ENCODE assay signal across 15 cellular contexts in the genomic region with DNA sequence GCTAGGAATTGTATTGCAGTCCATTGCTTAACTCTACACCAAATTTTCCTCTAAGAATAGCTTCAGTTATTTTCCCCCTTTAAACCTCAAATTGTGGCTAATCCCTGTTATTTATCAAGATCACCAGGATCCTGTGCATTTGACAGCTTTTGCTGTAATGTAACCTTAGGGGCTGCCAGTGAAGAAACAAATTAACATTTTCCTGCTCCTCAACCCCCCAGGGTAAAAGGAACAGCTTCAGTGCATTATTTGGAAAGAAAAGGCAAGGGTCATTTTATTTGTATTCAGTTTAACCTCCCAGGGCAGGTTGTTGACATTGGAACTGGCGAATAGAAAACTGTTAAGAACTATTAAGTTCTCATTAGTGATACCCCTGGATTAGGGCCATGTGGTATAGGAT. TPM values are rescaled to one million over a fixed set of nuclear protein-coding genes. Genes with fewer than 3 reads are reported as not detected.
DNase-seq lines count a peak whose midpoint lies in the region; ATAC-seq lines count a peak whose summit lies in the region.
"Had no signal": no experiment of that assay in that cellular context is flagged by ENCODE, and none has a peak within 500 bp of the region (broad histone marks: within the 10 kb centered on the region; RNA-seq: fewer than 3 reads in every experiment).

No MANE protein-coding gene starts in this region.

- DNase-seq in NCI-H82 (lab: John Stamatoyannopoulos, UW), result peak; percentile 23
- DNase-seq in NCI-H82 treated with DMSO at 0.1 percent for 48 hours (lab: John Stamatoyannopoulos, UW; ENCODE audit: unreplicated experiment), result no peak
- peak; percentile 84 for DNase-seq in NCI-H1105 treated with DMSO at 0.1 percent for 48 hours (lab: John Stamatoyannopoulos, UW)
- peak; percentile 77 for DNase-seq in NCI-H69 (lab: John Stamatoyannopoulos, UW)
- peak; percentile 15 for DNase-seq in retina
- no peak for DNase-seq in activated naive CD8-positive, alpha-beta T cell treated with anti-CD3 and anti-CD28 coated beads for 36 hours
- no peak for DNase-seq in effector memory CD8-positive, alpha-beta T cell
- DNase-seq: 8988T; AML-193; CD8-positive, alpha-beta memory T cell; DMS53; GOT3; H9 had no signal

- H3K36me3 Mint-ChIP-seq in activated naive CD8-positive, alpha-beta T cell treated with anti-CD3 and anti-CD28 coated beads for 36 hours, result no peaks in the 10 kb centered on the region
- no peaks in the 10 kb centered on the region for H3K36me3 Mint-ChIP-seq in effector memory CD8-positive, alpha-beta T cell (ENCODE audit: insufficient read depth)
- H3K36me3 Mint-ChIP-seq: CD8-positive, alpha-beta memory T cell had no signal

- no peak overlapping the region for H3K4me3 Mint-ChIP-seq in activated naive CD8-positive, alpha-beta T cell treated with anti-CD3 and anti-CD28 coated beads for 36 hours
- no peak overlapping the region for H3K4me3 Mint-ChIP-seq in effector memory CD8-positive, alpha-beta T cell
- H3K4me3 Mint-ChIP-seq: CD8-positive, alpha-beta memory T cell; H9 had no signal

- peaks cover 9% of the 10 kb centered on the region for H3K9me3 Mint-ChIP-seq in activated naive CD8-positive, alpha-beta T cell treated with anti-CD3 and anti-CD28 coated beads for 36 hours
- peaks cover 4 to 7% of the 10 kb centered on the region in 2 donors for H3K9me3 Mint-ChIP-seq in effector memory CD8-positive, alpha-beta T cell

- H3K27ac Mint-ChIP-seq in activated naive CD8-positive, alpha-beta T cell treated with anti-CD3 and anti-CD28 coated beads for 36 hours, result no peak overlapping the region
- H3K27ac Mint-ChIP-seq in effector memory CD8-positive, alpha-beta T cell, result no peak overlapping the region
- H3K27ac Mint-ChIP-seq: CD8-positive, alpha-beta memory T cell had no signal

- ATAC-seq in GM18907 (IDR thresholded peaks at IDR 0.05; ENCODE audit: unreplicated experiment), result no peak
- ATAC-seq in effector memory CD8-positive, alpha-beta T cell (replicated peaks), result no peak
- ATAC-seq: HepG2 had no signal

- H3K27me3 Mint-ChIP-seq in activated naive CD8-positive, alpha-beta T cell treated with anti-CD3 and anti-CD28 coated beads for 36 hours, result no peaks in the 10 kb centered on the region
- no peaks in the 10 kb centered on the region for H3K27me3 Mint-ChIP-seq in effector memory CD8-positive, alpha-beta T cell
- H3K27me3 Mint-ChIP-seq: CD8-positive, alpha-beta memory T cell had no signal

- H3K4me1 Mint-ChIP-seq in activated naive CD8-positive, alpha-beta T cell treated with anti-CD3 and anti-CD28 coated beads for 36 hours, result no peaks in the 10 kb centered on the region
- H3K4me1 Mint-ChIP-seq in effector memory CD8-positive, alpha-beta T cell (ENCODE audit: low read depth in 2 of 2), result no peaks in the 10 kb centered on the region
- H3K4me1 Mint-ChIP-seq: CD8-positive, alpha-beta memory T cell had no signal

RNA-seq across cellular contexts. Expression of gene PCDH20, which starts 57.0 kb away (rescaled TPM):
- not detected for total RNA-seq in activated naive CD8-positive, alpha-beta T cell treated with anti-CD3 and anti-CD28 coated beads for 36 hours
- total RNA-seq: CD8-positive, alpha-beta memory T cell had no signal

Comparison
In these comparisons a context has a peak if more than half of its experiments do, and no peak if none do; other contexts are left out.
1. DNase-seq: peak in NCI-H82 (single experiment), NCI-H1105 treated with DMSO at 0.1 percent for 48 hours (single experiment), NCI-H69 (single experiment) and retina (single experiment); none in NCI-H82 treated with DMSO at 0.1 percent for 48 hours (single experiment), activated naive CD8-positive, alpha-beta T cell treated with anti-CD3 and anti-CD28 coated beads for 36 hours (single experiment) and effector memory CD8-positive, alpha-beta T cell (0 of 3).